10 cellular contexts compared by ENCODE assay signal in genomic region chr11:83161610-83162199, GRCh38. TPM values are rescaled to one million over a fixed set of nuclear protein-coding genes. Genes with fewer than 3 reads are reported as not detected.
DNase-seq lines count a peak whose midpoint lies in the region; ATAC-seq and TF ChIP-seq lines count a peak whose summit lies in the region.
"Had no signal": no experiment of that assay in that cellular context is flagged by ENCODE, and none has a peak within 500 bp of the region (broad histone marks: within the 10 kb centered on the region; RNA-seq: fewer than 3 reads in every experiment).

No MANE protein-coding gene starts in this region.

- peak overlapping the region; percentile 79 for H3K27ac Mint-ChIP-seq in CD8-positive, alpha-beta T cell
- H3K27ac Mint-ChIP-seq in central memory CD8-positive, alpha-beta T cell (ENCODE audit: low read depth), result peak overlapping the region; percentile 98
- H3K27ac Mint-ChIP-seq in neural crest cell (ENCODE audit: unreplicated experiment), result no peak overlapping the region

- peaks cover 65% of the 10 kb centered on the region for H3K4me1 Mint-ChIP-seq in CD8-positive, alpha-beta T cell (ENCODE audit: low read depth)
- peaks cover 49% of the 10 kb centered on the region for H3K4me1 Mint-ChIP-seq in central memory CD8-positive, alpha-beta T cell
- peaks cover 38% of the 10 kb centered on the region for H3K4me1 Mint-ChIP-seq in neural crest cell

- POLR2A ChIA-PET in CD8-positive, alpha-beta T cell (lab: Charles Lee), result interaction anchor here (0.7 to 1.3 kb wide), 3 partner anchors 11 to 190 kb away, joined by 3 read pairs; no protein-coding TSS in a partner anchor

- no peaks in the 10 kb centered on the region for H3K27me3 ChIP-seq in CD8-positive, alpha-beta T cell (ENCODE audit: insufficient read depth, low read length)
- no peaks in the 10 kb centered on the region for H3K27me3 ChIP-seq in MM.1S (replicated peaks; ENCODE audit: insufficient read depth, low read length)
- H3K27me3 ChIP-seq: stomach had no signal

- no peak for DNase-seq in CD8-positive, alpha-beta T cell
- DNase-seq in MM.1S (no peak), neural crest cell (ENCODE audit: low read depth, low spot score) (no peak), NCI-H1930 (lab: John Stamatoyannopoulos, UW) (no peak), A172 (ENCODE audit: low spot score) (no peak)
- DNase-seq in central memory CD8-positive, alpha-beta T cell (ENCODE audit: low spot score in 2 of 2), result no peak
- DNase-seq in stimulated activated CD4-positive, alpha-beta T cell treated with anti-CD3 and anti-CD28 coated beads, Interleukin-12 subunit alpha, Interleukin-12 subunit beta, amount 100 ng/mL, for 4 hours, result no peak
- DNase-seq: amygdala, stomach had no signal

- CTCF ChIA-PET in CD8-positive, alpha-beta T cell (lab: Charles Lee), result no interaction called here

- H3K4me3 ChIP-seq in CD8-positive, alpha-beta T cell (ENCODE audit: low read depth, low read length), result no peak overlapping the region
- no peak overlapping the region for H3K4me3 ChIP-seq in MM.1S (ENCODE audit: low read length)

- ATAC-seq in CD8-positive, alpha-beta T cell, result no peak
- no peak for ATAC-seq in central memory CD8-positive, alpha-beta T cell (replicated peaks; ENCODE audit: extremely low read depth, poor library complexity, severe bottlenecking)
- ATAC-seq in HG03045 (IDR thresholded peaks at IDR 0.05; ENCODE audit: unreplicated experiment), result no peak

- H3K36me3 Mint-ChIP-seq in CD8-positive, alpha-beta T cell, result peaks cover 67% of the 10 kb centered on the region
- peaks cover 69% of the 10 kb centered on the region for H3K36me3 Mint-ChIP-seq in central memory CD8-positive, alpha-beta T cell (ENCODE audit: insufficient read depth)
- peaks cover 22% of the 10 kb centered on the region for H3K36me3 Mint-ChIP-seq in neural crest cell (ENCODE audit: low read depth)

- peaks cover 19% of the 10 kb centered on the region for H4K20me1 ChIP-seq in MM.1S (ENCODE audit: insufficient read depth, low read length)

- no peaks in the 10 kb centered on the region for H3K9me3 Mint-ChIP-seq in CD8-positive, alpha-beta T cell
- H3K9me3 Mint-ChIP-seq in central memory CD8-positive, alpha-beta T cell, result no peaks in the 10 kb centered on the region
- H3K9me3 Mint-ChIP-seq in neural crest cell, result no peaks in the 10 kb centered on the region

- H3K9ac ChIP-seq in MM.1S (ENCODE audit: low read length), result peak overlapping the region; percentile 1; the same call in 1 of the 2 replicates

- H3K4me1 ChIP-seq in CD8-positive, alpha-beta T cell (ENCODE audit: insufficient read depth, low read length), result peaks cover 34% of the 10 kb centered on the region
- peaks cover 28% of the 10 kb centered on the region for H3K4me1 ChIP-seq in MM.1S (ENCODE audit: low read length)

- no peak overlapping the region for H2AFZ ChIP-seq in MM.1S (ENCODE audit: low read length)

- intact Hi-C loops in CD8-positive, alpha-beta T cell (cut with DNase I, micrococcal nuclease), result loop anchor here in 1 of 2 experiments (2.0 kb wide), 1 partner anchor 23 kb away; no protein-coding TSS in a partner anchor

- peak overlapping the region; percentile 68 for H3K4me3 Mint-ChIP-seq in CD8-positive, alpha-beta T cell
- peak overlapping the region; percentile 98 for H3K4me3 Mint-ChIP-seq in central memory CD8-positive, alpha-beta T cell
- H3K4me3 Mint-ChIP-seq in neural crest cell, result peak overlapping the region; percentile 51

- no peaks in the 10 kb centered on the region for H3K9me2 ChIP-seq in MM.1S (replicated peaks; ENCODE audit: insufficient read depth, low read length)

- H3K9me3 ChIP-seq in CD8-positive, alpha-beta T cell (ENCODE audit: low read length), result no peaks in the 10 kb centered on the region
- H3K9me3 ChIP-seq in MM.1S (replicated peaks; ENCODE audit: insufficient read depth, low read length), result no peaks in the 10 kb centered on the region
- H3K9me3 ChIP-seq: stomach had no signal

- no peak overlapping the region for H3K27ac ChIP-seq in CD8-positive, alpha-beta T cell (ENCODE audit: low read depth, low read length)
- H3K27ac ChIP-seq in MM.1S (ENCODE audit: low read length), result peak overlapping the region; percentile 89; the same call in 1 of the 2 replicates

- H3K4me2 ChIP-seq in MM.1S (ENCODE audit: low read depth, low read length), result peak overlapping the region; percentile 93

- peaks cover 97% of the 10 kb centered on the region for H3K79me2 ChIP-seq in MM.1S (ENCODE audit: low read length)

- TF ChIP-seq CTCF in CD8-positive, alpha-beta T cell (IDR thresholded peaks at IDR 0.05), result no peak
- TF ChIP-seq CTCF in MM.1S (IDR thresholded peaks at IDR 0.05; ENCODE audit: low read length), result no peak
- TF ChIP-seq CTCF in neural crest cell (conservative IDR thresholded peaks at IDR 0.05), result no peak

- H3K27me3 Mint-ChIP-seq in CD8-positive, alpha-beta T cell (ENCODE audit: low read depth), result no peaks in the 10 kb centered on the region
- no peaks in the 10 kb centered on the region for H3K27me3 Mint-ChIP-seq in central memory CD8-positive, alpha-beta T cell
- no peaks in the 10 kb centered on the region for H3K27me3 Mint-ChIP-seq in neural crest cell (ENCODE audit: low read depth)

- H3F3A ChIP-seq in MM.1S (ENCODE audit: insufficient read depth, low read length), result peaks cover 46% of the 10 kb centered on the region

- H3K36me3 ChIP-seq in CD8-positive, alpha-beta T cell (ENCODE audit: insufficient read depth, low read length), result peaks cover 11% of the 10 kb centered on the region
- H3K36me3 ChIP-seq in MM.1S (replicated peaks; ENCODE audit: insufficient read depth, low read length), result peaks cover 23% of the 10 kb centered on the region

RNA-seq across cellular contexts. Expression of gene PCF11, which starts 4.8 kb away (rescaled TPM):
- total RNA-seq in CD8-positive, alpha-beta T cell, result 10 to 100 TPM; 95.5 to 97.4 TPM
- 67.3 and 67.9 TPM in 2 replicates for total RNA-seq in neural crest cell
- total RNA-seq in A172 (2014; rRNA removed; shearing (Covaris generic)), result 33.3 and 35.3 TPM in 2 replicates

RNA-seq across cellular contexts. Expression of gene ANKRD42, which starts 31.8 kb away (rescaled TPM):
- total RNA-seq in CD8-positive, alpha-beta T cell, result 10 to 100 TPM; 11.4 to 12.7 TPM
- total RNA-seq in neural crest cell, result 7.8 and 7.9 TPM in 2 replicates
- total RNA-seq in A172 (2014; rRNA removed; shearing (Covaris generic)), result 7.0 and 11.1 TPM in 2 replicates
